9 cellular contexts compared by ENCODE assay signal in the genomic region with DNA sequence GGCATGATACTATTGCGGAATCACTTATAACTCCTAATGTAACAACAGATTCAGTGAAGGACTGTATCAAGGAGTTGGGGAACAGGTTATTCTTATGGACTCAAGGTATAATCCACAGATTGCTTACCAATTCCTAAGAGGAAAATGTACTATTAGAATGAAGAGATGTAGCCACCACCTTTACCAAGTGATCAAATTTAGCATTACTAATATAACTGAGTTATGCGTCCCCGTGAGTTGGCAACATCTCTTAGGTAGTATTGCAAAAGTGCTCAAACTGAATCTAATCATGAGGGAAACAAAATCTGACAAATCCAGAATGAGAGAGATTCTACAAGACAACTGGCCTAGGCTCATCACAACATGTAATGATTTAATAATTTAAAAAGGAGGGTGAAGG. TPM values are rescaled to one million over a fixed set of nuclear protein-coding genes. Genes with fewer than 3 reads are reported as not detected.
DNase-seq lines count a peak whose midpoint lies in the region; ATAC-seq and TF ChIP-seq lines count a peak whose summit lies in the region.
"Had no signal": no experiment of that assay in that cellular context is flagged by ENCODE, and none has a peak within 500 bp of the region (broad histone marks: within the 10 kb centered on the region; RNA-seq: fewer than 3 reads in every experiment).

No MANE protein-coding gene starts in this region.

- H3K27me3 Mint-ChIP-seq in IgD-negative memory B cell, result peaks cover 2% of the 10 kb centered on the region
- H3K27me3 Mint-ChIP-seq in MCF 10A (ENCODE audit: insufficient read depth, unreplicated experiment), result no peaks in the 10 kb centered on the region
- peaks cover 7 to 11% of the 10 kb centered on the region in 2 donors for H3K27me3 Mint-ChIP-seq in natural killer cell (ENCODE audit: low read depth in 2 of 2)

- peaks cover 12 to 37% (median 33%) of the 10 kb centered on the region in 11 experiments; a peak in 19 of 22 replicates for H4K20me1 ChIP-seq in BLaER1 treated with 17β-estradiol and CSF1 and Interleukin-3, amounts not matched to agents 10 nM and 100 nM

- CTCF ChIA-PET in MCF 10A (lab: Yijun Ruan, JAX), result interaction anchor here (1.1 kb wide), 1 partner anchor 164 kb away, joined by 4 read pairs; no protein-coding TSS in a partner anchor

- H3K4me2 ChIP-seq in BLaER1 treated with 17β-estradiol and CSF1 and Interleukin-3, amounts not matched to agents 10 nM and 100 nM, result peak overlapping the region; percentile 80 to 95 (median 90); a peak in 18 of 22 replicates

- BruUV-seq in MCF 10A (replicated peaks; lab: Mats Ljungman, UMichigan), result no TSS peak

- H3K9me3 Mint-ChIP-seq in IgD-negative memory B cell, result no peaks in the 10 kb centered on the region
- no peaks in the 10 kb centered on the region for H3K9me3 Mint-ChIP-seq in MCF 10A (ENCODE audit: unreplicated experiment)
- no peaks in the 10 kb centered on the region for H3K9me3 Mint-ChIP-seq in natural killer cell

- H3K9me3 ChIP-seq in BLaER1 treated with 17β-estradiol and CSF1 and Interleukin-3, amounts not matched to agents 10 nM and 100 nM (replicated peaks in 1 of 11), result no peaks in the 10 kb centered on the region
- no peaks in the 10 kb centered on the region for H3K9me3 ChIP-seq in left lung
- H3K9me3 ChIP-seq: body of pancreas had no signal

- H3K4me3 Mint-ChIP-seq in IgD-negative memory B cell, result peak overlapping the region; percentile 97 to 100 (median 100)
- peak overlapping the region; percentile 90 for H3K4me3 Mint-ChIP-seq in MCF 10A (ENCODE audit: unreplicated experiment)
- peak overlapping the region; percentile 99 for H3K4me3 Mint-ChIP-seq in natural killer cell

- intact Hi-C loops in MCF 10A (cut with micrococcal nuclease) (loop anchor here (5.0 kb wide), 1 partner anchor 37 kb away; no protein-coding TSS in a partner anchor), natural killer cell (cut with micrococcal nuclease) (no loop called here), left lung (cut with DNase I) (no loop called here)

- TF ChIP-seq CTCF in MCF 10A (IDR thresholded peaks at IDR 0.05; ENCODE audit: unreplicated experiment) (no peak), natural killer cell (IDR thresholded peaks at IDR 0.05) (no peak), left lung (IDR thresholded peaks at IDR 0.05) (no peak)

- no peaks in the 10 kb centered on the region for H3K27me3 ChIP-seq in BLaER1 treated with 17β-estradiol and CSF1 and Interleukin-3, amounts not matched to agents 10 nM and 100 nM
- H3K27me3 ChIP-seq in left lung, result no peaks in the 10 kb centered on the region
- H3K27me3 ChIP-seq: body of pancreas had no signal

- POLR2A ChIA-PET in MCF 10A (lab: Yijun Ruan, JAX), result interaction anchor here (0.6 to 3.5 kb wide), 31 partner anchors 8 to 1021 kb away, joined by 3 to 38 read pairs (median 5); a partner anchor contains a TSS

- DNase-seq in MCF 10A (ENCODE audit: unreplicated experiment) (peak; percentile 35), natural killer cell (no peak), NCI-H446 treated with DMSO at 0.1 percent for 48 hours (lab: John Stamatoyannopoulos, UW) (no peak), left lung (no peak), Kasumi-1 (lab: John Stamatoyannopoulos, UW) (no peak)

- H3K4me1 ChIP-seq in BLaER1 treated with 17β-estradiol and CSF1 and Interleukin-3, amounts not matched to agents 10 nM and 100 nM, result peaks cover 21 to 42% (median 26%) of the 10 kb centered on the region in 10 experiments
- H3K4me1 ChIP-seq in left lung, result peaks cover 8 to 29% of the 10 kb centered on the region in 2 donors

- peak overlapping the region; percentile 52 to 96 (median 92) for H3K27ac Mint-ChIP-seq in IgD-negative memory B cell
- peak overlapping the region; percentile 87 for H3K27ac Mint-ChIP-seq in MCF 10A (ENCODE audit: low read depth, unreplicated experiment)
- peak overlapping the region; percentile 75 to 97 for H3K27ac Mint-ChIP-seq in natural killer cell

- no peak for ATAC-seq in natural killer cell
- ATAC-seq in GM21737 (IDR thresholded peaks at IDR 0.05; ENCODE audit: unreplicated experiment), result no peak
- ATAC-seq in left lung, result no peak

- H3K27ac ChIP-seq in BLaER1 treated with 17β-estradiol and CSF1 and Interleukin-3, amounts not matched to agents 10 nM and 100 nM, result no peak overlapping the region
- no peak overlapping the region for H3K27ac ChIP-seq in left lung

- H3K9ac ChIP-seq in BLaER1 treated with 17β-estradiol and CSF1 and Interleukin-3, amounts not matched to agents 10 nM and 100 nM, result no peak overlapping the region; a peak in 2 of 22 replicates

- peaks cover 6% of the 10 kb centered on the region for H3K36me3 Mint-ChIP-seq in IgD-negative memory B cell
- peaks cover 6% of the 10 kb centered on the region for H3K36me3 Mint-ChIP-seq in MCF 10A (ENCODE audit: insufficient read depth, unreplicated experiment)
- H3K36me3 Mint-ChIP-seq in natural killer cell, result no peaks in the 10 kb centered on the region

- H3K4me1 Mint-ChIP-seq in IgD-negative memory B cell (peaks cover 29 to 42% (median 30%) of the 10 kb centered on the region in 3 donors), MCF 10A (ENCODE audit: insufficient read depth, unreplicated experiment) (peaks cover 34% of the 10 kb centered on the region), natural killer cell (peaks cover 38 to 41% of the 10 kb centered on the region in 2 donors)

- H3K4me3 ChIP-seq in BLaER1 treated with 17β-estradiol and CSF1 and Interleukin-3, amounts not matched to agents 10 nM and 100 nM, result peak overlapping the region in 7 of 10 experiments; percentile 89 to 96 (median 95); a peak in 7 of 20 replicates
- peak overlapping the region in 1 of 2 donors; percentile 86 for H3K4me3 ChIP-seq in left lung

- peaks cover 10 to 21% (median 14%) of the 10 kb centered on the region in 11 experiments for H3K36me3 ChIP-seq in BLaER1 treated with 17β-estradiol and CSF1 and Interleukin-3, amounts not matched to agents 10 nM and 100 nM
- peaks cover 0 to 12% of the 10 kb centered on the region in 2 donors for H3K36me3 ChIP-seq in left lung

RNA-seq across cellular contexts. Expression of a gene that starts 0.8 kb away (rescaled TPM):
- polyA plus RNA-seq in IgD-negative memory B cell, result 6.9 TPM
- total RNA-seq in MCF 10A (2022), result 10.2 and 11.2 TPM in 2 replicates
- total RNA-seq in natural killer cell, result 10 to 100 TPM; 12.3 to 17.0 (median 14.0) TPM
- total RNA-seq in left lung, result 10 to 100 TPM in 1 of 2 donors, 1 to 10 TPM in 1; 7.6 to 11.6 TPM

RNA-seq across cellular contexts. Expression of a gene that starts 47.8 kb away (rescaled TPM):
- 3.2 TPM for polyA plus RNA-seq in IgD-negative memory B cell
- total RNA-seq in MCF 10A (2022) (163 and 227 TPM in 2 replicates), natural killer cell (under 1 TPM in 2 of 3 donors, not detected in 1; 0.05 to 0.26 TPM), left lung (10 to 100 TPM; 15.1 to 29.2 TPM)

Comparison
In these comparisons a context has a peak if more than half of its experiments do, and no peak if none do; other contexts are left out.
1. RNA of a gene that starts 47.8 kb away (total RNA-seq): 163 to 227 TPM in MCF 10A and 15.1 to 29.2 TPM in left lung; 0.05 to 0.26 TPM in natural killer cell; every median in the first group is over 10 times any median in the second.
2. Peak in every context shown above with its lines, with median percentiles within 50 percentile points of each other: H3K27ac Mint-ChIP-seq and H3K4me3 Mint-ChIP-seq.